Comparison of ENCODE assay signal across 8 cellular contexts in the genomic region with DNA sequence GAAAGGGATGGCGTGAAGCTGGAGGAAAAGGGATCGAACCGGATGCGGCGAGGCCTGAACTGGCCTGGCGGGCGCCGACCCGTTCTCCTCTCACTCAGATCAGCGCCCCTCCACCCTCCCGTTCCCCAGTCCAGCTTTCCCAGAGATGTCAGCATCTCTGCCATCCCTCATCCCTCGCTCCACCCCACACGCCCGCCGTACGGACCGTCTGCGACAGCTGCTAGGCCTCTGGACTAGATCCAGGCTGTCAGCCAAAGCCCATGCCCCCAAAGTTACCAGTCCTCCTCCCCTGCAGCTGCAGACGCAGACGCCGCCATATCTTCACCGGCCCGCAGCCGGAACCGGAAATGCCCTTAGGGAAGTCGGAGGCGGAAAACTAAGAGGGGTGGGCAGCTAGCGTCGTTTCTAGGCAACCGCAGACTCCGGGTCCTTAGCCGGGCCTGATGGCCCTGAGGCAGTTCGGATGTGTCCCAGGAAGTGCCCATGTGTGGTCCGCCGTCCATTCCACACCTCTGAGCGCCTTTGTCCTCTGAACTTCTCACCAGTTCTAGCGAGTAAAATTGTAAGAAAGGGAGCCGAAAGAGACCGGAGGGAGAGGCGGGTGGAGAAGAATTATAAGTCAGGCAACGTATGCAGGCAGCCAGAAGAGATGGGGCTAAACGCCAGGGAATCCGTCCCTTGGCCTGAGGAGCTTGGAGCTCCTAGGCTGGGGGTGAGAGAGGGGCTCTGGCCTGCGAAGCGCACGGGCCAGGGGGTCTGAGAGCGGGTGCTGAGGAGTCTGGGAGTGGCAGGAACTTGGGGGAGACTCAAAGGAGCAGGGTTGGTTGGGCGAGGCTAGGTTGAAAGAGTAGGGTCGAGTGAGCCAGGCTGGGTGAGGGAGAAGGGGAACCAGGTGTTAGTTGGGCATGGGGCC.
A peak's percentile ranks its signal among the peaks of the same experiment; 100 is the strongest.
DNase-seq lines count a peak whose midpoint lies in the region; ATAC-seq and TF ChIP-seq lines count a peak whose summit lies in the region.

A gene with protein sequence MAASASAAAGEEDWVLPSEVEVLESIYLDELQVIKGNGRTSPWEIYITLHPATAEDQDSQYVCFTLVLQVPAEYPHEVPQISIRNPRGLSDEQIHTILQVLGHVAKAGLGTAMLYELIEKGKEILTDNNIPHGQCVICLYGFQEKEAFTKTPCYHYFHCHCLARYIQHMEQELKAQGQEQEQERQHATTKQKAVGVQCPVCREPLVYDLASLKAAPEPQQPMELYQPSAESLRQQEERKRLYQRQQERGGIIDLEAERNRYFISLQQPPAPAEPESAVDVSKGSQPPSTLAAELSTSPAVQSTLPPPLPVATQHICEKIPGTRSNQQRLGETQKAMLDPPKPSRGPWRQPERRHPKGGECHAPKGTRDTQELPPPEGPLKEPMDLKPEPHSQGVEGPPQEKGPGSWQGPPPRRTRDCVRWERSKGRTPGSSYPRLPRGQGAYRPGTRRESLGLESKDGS (minus strand): TSS at position 349 of the 913 bp plus-strand sequence. CDS start 32 bp downstream, at position 317.
A gene with protein sequence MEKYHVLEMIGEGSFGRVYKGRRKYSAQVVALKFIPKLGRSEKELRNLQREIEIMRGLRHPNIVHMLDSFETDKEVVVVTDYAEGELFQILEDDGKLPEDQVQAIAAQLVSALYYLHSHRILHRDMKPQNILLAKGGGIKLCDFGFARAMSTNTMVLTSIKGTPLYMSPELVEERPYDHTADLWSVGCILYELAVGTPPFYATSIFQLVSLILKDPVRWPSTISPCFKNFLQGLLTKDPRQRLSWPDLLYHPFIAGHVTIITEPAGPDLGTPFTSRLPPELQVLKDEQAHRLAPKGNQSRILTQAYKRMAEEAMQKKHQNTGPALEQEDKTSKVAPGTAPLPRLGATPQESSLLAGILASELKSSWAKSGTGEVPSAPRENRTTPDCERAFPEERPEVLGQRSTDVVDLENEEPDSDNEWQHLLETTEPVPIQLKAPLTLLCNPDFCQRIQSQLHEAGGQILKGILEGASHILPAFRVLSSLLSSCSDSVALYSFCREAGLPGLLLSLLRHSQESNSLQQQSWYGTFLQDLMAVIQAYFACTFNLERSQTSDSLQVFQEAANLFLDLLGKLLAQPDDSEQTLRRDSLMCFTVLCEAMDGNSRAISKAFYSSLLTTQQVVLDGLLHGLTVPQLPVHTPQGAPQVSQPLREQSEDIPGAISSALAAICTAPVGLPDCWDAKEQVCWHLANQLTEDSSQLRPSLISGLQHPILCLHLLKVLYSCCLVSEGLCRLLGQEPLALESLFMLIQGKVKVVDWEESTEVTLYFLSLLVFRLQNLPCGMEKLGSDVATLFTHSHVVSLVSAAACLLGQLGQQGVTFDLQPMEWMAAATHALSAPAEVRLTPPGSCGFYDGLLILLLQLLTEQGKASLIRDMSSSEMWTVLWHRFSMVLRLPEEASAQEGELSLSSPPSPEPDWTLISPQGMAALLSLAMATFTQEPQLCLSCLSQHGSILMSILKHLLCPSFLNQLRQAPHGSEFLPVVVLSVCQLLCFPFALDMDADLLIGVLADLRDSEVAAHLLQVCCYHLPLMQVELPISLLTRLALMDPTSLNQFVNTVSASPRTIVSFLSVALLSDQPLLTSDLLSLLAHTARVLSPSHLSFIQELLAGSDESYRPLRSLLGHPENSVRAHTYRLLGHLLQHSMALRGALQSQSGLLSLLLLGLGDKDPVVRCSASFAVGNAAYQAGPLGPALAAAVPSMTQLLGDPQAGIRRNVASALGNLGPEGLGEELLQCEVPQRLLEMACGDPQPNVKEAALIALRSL (N-terminal part only) (plus strand): TSS at position 433 of the 913 bp plus-strand sequence. CDS start 744 bp downstream, outside the sequence.

- peak; percentile 88 for DNase-seq in NCI-H2196 (lab: John Stamatoyannopoulos, UW; ENCODE audit: unreplicated experiment)
- DNase-seq in T47D (ENCODE audit: low read depth in 1 of 2, low spot score in 1 of 2): peak; percentile 67 to 86

- no peaks in the 10 kb centered on the region for H3K9me3 ChIP-seq in iPS-18c (ENCODE audit: control insufficient read depth, insufficient read depth, low read length)

- peak; percentile 99 for ATAC-seq in GM18867 (IDR thresholded peaks at IDR 0.05; ENCODE audit: unreplicated experiment)
- peak; percentile 94 for ATAC-seq in HG03097 (IDR thresholded peaks at IDR 0.05; ENCODE audit: low FRiP score, unreplicated experiment)

- in situ Hi-C loops in T47D (cut with HindIII; ENCODE audit: low pct_unique_long_range_greater_than_20kb, low sequenced_read_pairs): no loop called here

- H3K36me3 ChIP-seq in ACC112 (ENCODE audit: insufficient read depth, low read length): peaks cover 13% of the 10 kb centered on the region; the same call in 1 of the 2 replicates

- H3K27me3 ChIP-seq in ACC112 (ENCODE audit: insufficient read depth, low read length): no peaks in the 10 kb centered on the region

- peak within 1 kb of the TSS; percentile 93 for H3K4me3 ChIP-seq in ACC112 (ENCODE audit: low read depth, low read length)
- H3K4me3 ChIP-seq in iPS-18c (ENCODE audit: insufficient read depth, low read depth, low read length): peak within 1 kb of the TSS; percentile 86
- peak within 1 kb of the TSS; percentile 57 to 88 (median 63) for H3K4me3 ChIP-seq in skin epidermis

- no peak for TF ChIP-seq CTCF in VCaP (conservative IDR thresholded peaks at IDR 0.05)

- H3K27ac ChIP-seq in ACC112 (ENCODE audit: low read depth, low read length): peak within 1 kb of the TSS; percentile 81
- peak within 1 kb of the TSS; percentile 85 for H3K27ac ChIP-seq in VCaP
- H3K27ac ChIP-seq in skin epidermis: peak within 1 kb of the TSS; percentile 25 to 89 (median 82)

- H2AFZ ChIP-seq in ACC112 (ENCODE audit: low read length, unreplicated experiment): peak within 1 kb of the TSS; percentile 83

- H3K79me2 ChIP-seq in ACC112 (ENCODE audit: control insufficient read depth, insufficient read depth, low read length, unreplicated experiment): peaks cover 39% of the 10 kb centered on the region

- peaks cover 14% of the 10 kb centered on the region for H3K4me1 ChIP-seq in ACC112 (ENCODE audit: control insufficient read depth, insufficient read depth, low read length, unreplicated experiment)

Comparison
In these comparisons a context has a peak if more than half of its experiments do, and no peak if none do; other contexts are left out.
1. Peak in every context shown above with its lines: DNase-seq, ATAC-seq, H3K4me3 ChIP-seq and H3K27ac ChIP-seq.